8 cellular contexts compared by ENCODE assay signal in genomic region chr14:95361373-95362179, GRCh38. TPM values are rescaled to one million over a fixed set of nuclear protein-coding genes. Genes with fewer than 3 reads are reported as not detected.
A peak's percentile ranks its signal among the peaks of the same experiment; 100 is the strongest.
DNase-seq lines count a peak whose midpoint lies in the region; ATAC-seq and TF ChIP-seq lines count a peak whose summit lies in the region.

No MANE protein-coding gene starts in this region.

- H3K36me3 ChIP-seq in GM06990 (ENCODE audit: control insufficient read depth, insufficient read depth, low read length), result no peaks in the 10 kb centered on the region

- no peak overlapping the region for H3K4me3 ChIP-seq in GM06990 (replicated peaks; ENCODE audit: low read depth, low read length)

- DNase-seq in GM06990 (ENCODE audit: extremely low read depth, insufficient read length), result peak; percentile 54
- peak; percentile 5 for DNase-seq in HS-27A (ENCODE audit: low read depth)
- DNase-seq in activated CD8-positive, alpha-beta memory T cell treated with anti-CD3 and anti-CD28 coated beads for 24 hours, result peak; percentile 67
- peak; percentile 17 for DNase-seq in glomerular visceral epithelial cell (ENCODE audit: extremely low spot score)
- DNase-seq in renal cortical epithelial cell (ENCODE audit: low read depth), result peak; percentile 21
- DNase-seq in NCI-H2029 treated with DMSO at 0.1 percent for 48 hours (lab: John Stamatoyannopoulos, UW), result no peak

- H3K27me3 ChIP-seq in GM06990 (replicated peaks; ENCODE audit: control insufficient read depth, insufficient read depth, low read length), result no peaks in the 10 kb centered on the region; the same call in 1 of the 2 replicates

- TF ChIP-seq CTCF in GM06990 (IDR thresholded peaks at IDR 0.05; ENCODE audit: insufficient read depth, low read length, poor library complexity, severe bottlenecking), result peak; percentile 87

- ATAC-seq in HG03097 (IDR thresholded peaks at IDR 0.05; ENCODE audit: low FRiP score, unreplicated experiment), result no peak
- no peak for ATAC-seq in HG03469 (IDR thresholded peaks at IDR 0.05; ENCODE audit: unreplicated experiment)

RNA-seq across cellular contexts. Expression of gene CLMN, which starts 41.9 kb away (rescaled TPM):
- total RNA-seq in renal cortical epithelial cell, result 19.6 and 30.3 TPM in 2 replicates
